In the genomic region with DNA sequence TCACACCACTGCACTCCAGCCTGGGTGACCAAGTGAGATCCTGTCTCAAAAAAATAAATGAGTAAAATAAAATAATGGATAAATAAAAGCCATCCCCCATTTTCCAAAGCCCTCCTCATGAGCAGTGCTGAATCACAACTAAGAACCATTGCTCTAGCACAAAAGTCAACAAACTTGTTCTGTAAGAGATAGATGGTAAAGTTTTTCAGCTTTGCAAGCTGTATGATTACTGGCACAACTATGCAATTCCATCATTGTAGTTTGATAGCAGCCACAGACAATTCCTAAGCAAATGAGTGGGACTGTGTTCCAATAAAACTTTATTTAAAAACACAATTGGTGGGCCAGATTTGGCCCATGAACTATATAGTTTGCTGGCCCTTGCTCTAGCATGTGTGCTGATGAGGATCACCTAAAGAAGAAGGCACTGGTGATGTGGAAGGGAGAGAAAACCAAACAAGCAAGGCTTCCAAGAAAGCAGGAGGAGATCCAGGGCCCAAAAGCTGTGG, we compare ENCODE assay signal across 23 cellular contexts.
"Had no signal": no experiment of that assay in that cellular context is flagged by ENCODE, and none has a peak within 500 bp of the region (broad histone marks: within the 10 kb centered on the region; RNA-seq: fewer than 3 reads in every experiment).

No MANE protein-coding gene starts in this region.

- H3K4me3 ChIP-seq: colonic mucosa, dorsolateral prefrontal cortex, esophagus squamous epithelium, left ventricle myocardium inferior, neural progenitor cell, sigmoid colon, smooth muscle cell, transverse colon, uterus had no signal

- H3K27ac ChIP-seq: colonic mucosa, dorsolateral prefrontal cortex, esophagus squamous epithelium, left ventricle myocardium inferior, neural progenitor cell, sigmoid colon, transverse colon, uterus had no signal

- H3K9ac ChIP-seq: neural progenitor cell had no signal

- H3K9me3 ChIP-seq: colonic mucosa, esophagus squamous epithelium, left ventricle myocardium inferior, sigmoid colon, transverse colon, uterus had no signal

- H2AFZ ChIP-seq: neural progenitor cell had no signal

- H3K27me3 ChIP-seq: colonic mucosa, sigmoid colon, uterus had no signal

- H3K4me2 ChIP-seq: neural progenitor cell, smooth muscle cell had no signal

- FAIRE-seq: astrocyte had no signal

- ATAC-seq: effector memory CD8-positive, alpha-beta T cell; naive thymus-derived CD8-positive, alpha-beta T cell; stimulated activated naive B cell treated with anti-CD40 and anti-IgM and Interleukin-4, amounts not matched to agents 10 μg/mL and 1 μg/mL and 100 μg/mL, for 72 hours had no signal

- H3K36me3 ChIP-seq: colonic mucosa, esophagus squamous epithelium, left ventricle myocardium inferior, neural progenitor cell, sigmoid colon, transverse colon, uterus had no signal

- DNase-seq: activated CD4-positive, alpha-beta T cell treated with anti-CD3 and anti-CD28 coated beads for 1 hour; activated naive CD4-positive, alpha-beta T cell; activated naive CD8-positive, alpha-beta T cell treated with anti-CD3 and anti-CD28 coated beads for 36 hours; activated T-cell treated with anti-CD3 and anti-CD28 coated beads, Interleukin-2, amount 50 U/mL, for 1 hour; colonic mucosa; dorsolateral prefrontal cortex; effector memory CD8-positive, alpha-beta T cell; esophagus squamous epithelium; hippocampal formation; left ventricle myocardium inferior; mammary epithelial cell; retina; stimulated activated CD4-positive, alpha-beta T cell treated with anti-CD3 and anti-CD28 coated beads, Interleukin-2, amount 100 ng/mL, for 48 hours; stimulated activated CD8-positive, alpha-beta memory T cell treated with anti-CD3 and anti-CD28 coated beads, Interleukin-4, amount 100 ng/mL, for 48 hours; stimulated activated naive B cell treated with anti-CD40 and anti-IgM and Interleukin-4, amounts not matched to agents 10 μg/mL and 1 μg/mL and 100 μg/mL, for 72 hours; T-helper 9 cell; transverse colon; uterus had no signal

- H3K4me1 ChIP-seq: colonic mucosa, uterus had no signal
